ENCODE assay signal across 8 cellular contexts in genomic region chr11:76152741-76153608, GRCh38. TPM values are rescaled to one million over a fixed set of nuclear protein-coding genes. Genes with fewer than 3 reads are reported as not detected.
A peak's percentile ranks its signal among the peaks of the same experiment; 100 is the strongest.
DNase-seq lines count a peak whose midpoint lies in the region; ATAC-seq lines count a peak whose summit lies in the region.

No MANE protein-coding gene starts in this region.

- H3K4me1 Mint-ChIP-seq in activated CD4-positive, alpha-beta memory T cell treated with anti-CD3 and anti-CD28 coated beads, Interleukin-2, amount 10 ng/mL, durations not matched to agents 7 days and 5 days, result peaks cover 26% of the 10 kb centered on the region
- H3K4me1 Mint-ChIP-seq in memory B cell, result peaks cover 18% of the 10 kb centered on the region

- POLR2A ChIA-PET in activated CD4-positive, alpha-beta memory T cell treated with anti-CD3 and anti-CD28 coated beads, Interleukin-2, amount 10 ng/mL, durations not matched to agents 7 days and 5 days (lab: Charles Lee), result interaction anchor here (0.9 to 1.5 kb wide), 4 partner anchors 17 to 262 kb away, joined by 3 to 4 read pairs (median 3); no protein-coding TSS in a partner anchor

- H3K27me3 Mint-ChIP-seq in activated CD4-positive, alpha-beta memory T cell treated with anti-CD3 and anti-CD28 coated beads, Interleukin-2, amount 10 ng/mL, durations not matched to agents 7 days and 5 days, result peaks cover 37% of the 10 kb centered on the region
- peaks cover 2% of the 10 kb centered on the region for H3K27me3 Mint-ChIP-seq in memory B cell

- CTCF ChIA-PET in activated CD4-positive, alpha-beta memory T cell treated with anti-CD3 and anti-CD28 coated beads, Interleukin-2, amount 10 ng/mL, durations not matched to agents 7 days and 5 days (lab: Charles Lee), result interaction anchor here (0.6 to 2.5 kb wide), 45 partner anchors 9 to 615 kb away, joined by 3 to 106 read pairs (median 4); no protein-coding TSS in a partner anchor

- H3K9me3 Mint-ChIP-seq in activated CD4-positive, alpha-beta memory T cell treated with anti-CD3 and anti-CD28 coated beads, Interleukin-2, amount 10 ng/mL, durations not matched to agents 7 days and 5 days, result no peaks in the 10 kb centered on the region
- H3K9me3 Mint-ChIP-seq in memory B cell, result no peaks in the 10 kb centered on the region

- DNase-seq in NCI-H510A treated with DMSO at 0.1 percent for 48 hours (lab: John Stamatoyannopoulos, UW), result peak; percentile 22
- no peak for DNase-seq in NCI-H510A (lab: John Stamatoyannopoulos, UW)
- no peak for DNase-seq in activated CD4-positive, alpha-beta memory T cell treated with anti-CD3 and anti-CD28 coated beads, Interleukin-2, amount 10 ng/mL, durations not matched to agents 7 days and 5 days
- peak; percentile 32 to 35 for DNase-seq in memory B cell (ENCODE audit: low spot score in 2 of 2)
- DNase-seq in NCI-H187 treated with DMSO at 0.1 percent for 48 hours (lab: John Stamatoyannopoulos, UW), result no peak
- no peak for DNase-seq in NCI-H2196 treated with DMSO at 0.1 percent for 48 hours (lab: John Stamatoyannopoulos, UW; ENCODE audit: unreplicated experiment)
- no peak for DNase-seq in inferior parietal cortex (ENCODE audit: extremely low spot score)

- no peak overlapping the region for H3K27ac Mint-ChIP-seq in activated CD4-positive, alpha-beta memory T cell treated with anti-CD3 and anti-CD28 coated beads, Interleukin-2, amount 10 ng/mL, durations not matched to agents 7 days and 5 days
- peak overlapping the region; percentile 13 for H3K27ac Mint-ChIP-seq in memory B cell

- no peaks in the 10 kb centered on the region for H3K36me3 Mint-ChIP-seq in activated CD4-positive, alpha-beta memory T cell treated with anti-CD3 and anti-CD28 coated beads, Interleukin-2, amount 10 ng/mL, durations not matched to agents 7 days and 5 days (ENCODE audit: low read depth)
- no peaks in the 10 kb centered on the region for H3K36me3 Mint-ChIP-seq in memory B cell

- peak overlapping the region; percentile 59 for H3K4me3 Mint-ChIP-seq in activated CD4-positive, alpha-beta memory T cell treated with anti-CD3 and anti-CD28 coated beads, Interleukin-2, amount 10 ng/mL, durations not matched to agents 7 days and 5 days
- peak overlapping the region; percentile 79 for H3K4me3 Mint-ChIP-seq in memory B cell

- ATAC-seq in HG02678 (IDR thresholded peaks at IDR 0.05; ENCODE audit: unreplicated experiment) (peak; percentile 63), memory B cell (ENCODE audit: low read depth) (peak; percentile 83)

RNA-seq across cellular contexts. Expression of gene WNT11, which starts 53.3 kb away (rescaled TPM):
- under 1 TPM in 1 of 2 experiments, not detected in 1; 0.20 TPM for total RNA-seq in activated CD4-positive, alpha-beta memory T cell treated with anti-CD3 and anti-CD28 coated beads, Interleukin-2, amount 10 ng/mL, durations not matched to agents 7 days and 5 days

Comparison
In these comparisons a context has a peak if more than half of its experiments do, and no peak if none do; other contexts are left out.
1. DNase-seq: peak in NCI-H510A treated with DMSO at 0.1 percent for 48 hours (single experiment) and memory B cell (2 of 2); none in NCI-H510A (single experiment), activated CD4-positive, alpha-beta memory T cell treated with anti-CD3 and anti-CD28 coated beads, Interleukin-2, amount 10 ng/mL, durations not matched to agents 7 days and 5 days (single experiment), NCI-H187 treated with DMSO at 0.1 percent for 48 hours (single experiment), NCI-H2196 treated with DMSO at 0.1 percent for 48 hours (single experiment) and inferior parietal cortex (single experiment).